In the genomic region with DNA sequence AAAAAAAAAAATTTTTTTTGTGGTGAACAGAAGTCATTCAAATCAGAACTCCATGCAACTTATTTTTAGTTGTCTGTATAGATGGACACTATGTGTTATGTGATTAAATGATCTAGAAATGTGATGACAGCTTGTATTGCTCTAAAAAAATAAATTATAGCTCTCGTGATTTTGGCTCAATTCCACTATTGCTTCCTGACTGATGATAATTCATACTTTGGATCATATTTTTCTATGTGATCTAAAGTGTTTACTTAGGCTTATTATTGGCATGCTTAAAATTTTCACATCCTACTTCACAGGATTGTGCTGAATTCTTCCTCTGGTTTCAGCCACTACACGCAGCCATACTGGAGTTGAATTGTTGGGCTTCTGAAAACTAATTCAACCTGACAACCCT, we compare ENCODE assay signal across 23 cellular contexts.
"Had no signal": no experiment of that assay in that cellular context is flagged by ENCODE, and none has a peak within 500 bp of the region (broad histone marks: within the 10 kb centered on the region; RNA-seq: fewer than 3 reads in every experiment).

No MANE protein-coding gene starts in this region.

- H3K27ac ChIP-seq: adrenal gland, ascending aorta, brain microvascular endothelial cell, dorsolateral prefrontal cortex, gastroesophageal sphincter, neutrophil, pancreas, testis, uterus had no signal

- DNase-seq: activated CD4-positive, alpha-beta T cell treated with anti-CD3 and anti-CD28 coated beads for 1 hour; activated CD4-positive, alpha-beta T cell treated with anti-CD3 and anti-CD28 coated beads, Interleukin-2, amount 50 U/mL, for 1 hour; activated CD8-positive, alpha-beta T cell treated with anti-CD3 and anti-CD28 coated beads, Interleukin-2, amount 10 ng/mL, durations not matched to agents 7 days and 5 days; activated gamma-delta T cell treated with Interleukin-2 at 50 U/mL for 16 hours; adrenal gland; brain microvascular endothelial cell; caudate nucleus; dorsolateral prefrontal cortex; head of caudate nucleus; hypothalamus; mesenchymal stem cell; pancreas; small intestine; stimulated activated CD4-positive, alpha-beta T cell treated with anti-CD3 and anti-CD28 coated beads, Interleukin-2, amount 100 ng/mL, for 24 hours; testis; trophoblast cell; uterus had no signal

- ATAC-seq: activated CD8-positive, alpha-beta T cell treated with anti-CD3 and anti-CD28 coated beads, Interleukin-2, amount 10 ng/mL, durations not matched to agents 7 days and 5 days; activated naive CD4-positive, alpha-beta T cell treated with anti-CD3 and anti-CD28 coated beads, Interleukin-2, amount 50 U/mL, for 72 hours; gastroesophageal sphincter; pancreas; sciatic nerve; stimulated activated memory B cell treated with anti-CD40 and anti-IgM and Interleukin-4, amounts not matched to agents 10 μg/mL and 1 μg/mL and 100 μg/mL, for 72 hours had no signal
